Comparison of ENCODE assay signal across 10 cellular contexts in genomic region chr5:124411089-124411488, GRCh38.
DNase-seq lines count a peak whose midpoint lies in the region; ATAC-seq and TF ChIP-seq lines count a peak whose summit lies in the region.
"Had no signal": no experiment of that assay in that cellular context is flagged by ENCODE, and none has a peak within 500 bp of the region (broad histone marks: within the 10 kb centered on the region; RNA-seq: fewer than 3 reads in every experiment).

No MANE protein-coding gene starts in this region.

- no peaks in the 10 kb centered on the region for H3K79me2 ChIP-seq in DOHH2 (ENCODE audit: control insufficient read depth, low read length)

- peak overlapping the region; percentile 42 for H3K4me3 ChIP-seq in DOHH2 (ENCODE audit: low read length)
- no peak overlapping the region for H3K4me3 ChIP-seq in epithelial cell of esophagus (ENCODE audit: low read length)

- peaks cover 8% of the 10 kb centered on the region for H3K27me3 Mint-ChIP-seq in IgD-negative memory B cell
- peaks cover 0 to 5% of the 10 kb centered on the region in 2 donors for H3K27me3 Mint-ChIP-seq in natural killer cell treated with Interleukin-12 subunit alpha and Interleukin-12 subunit beta and Interleukin-15 and Interleukin-18, amount 100 ng/mL, for 72 hours
- H3K27me3 Mint-ChIP-seq: CD4-positive, CD25-positive, alpha-beta regulatory T cell had no signal

- ATAC-seq in GM21367 (IDR thresholded peaks at IDR 0.05; ENCODE audit: unreplicated experiment), result peak; percentile 28
- no peak for ATAC-seq in natural killer cell treated with Interleukin-12 subunit alpha and Interleukin-12 subunit beta and Interleukin-15 and Interleukin-18, amount 100 ng/mL, for 72 hours

- H3K27ac Mint-ChIP-seq in IgD-negative memory B cell, result peak overlapping the region in 1 of 3 donors; percentile 4
- no peak overlapping the region for H3K27ac Mint-ChIP-seq in natural killer cell treated with Interleukin-12 subunit alpha and Interleukin-12 subunit beta and Interleukin-15 and Interleukin-18, amount 100 ng/mL, for 72 hours
- H3K27ac Mint-ChIP-seq: CD4-positive, CD25-positive, alpha-beta regulatory T cell had no signal

- TF ChIP-seq CTCF in DOHH2 (IDR thresholded peaks at IDR 0.05; ENCODE audit: low read depth, low read length, poor library complexity, severe bottlenecking), result peak; percentile 14
- peak; percentile 14 for TF ChIP-seq CTCF in epithelial cell of esophagus (IDR thresholded peaks at IDR 0.05; ENCODE audit: insufficient read depth, low read depth, low read length, missing control alignments)

- no peaks in the 10 kb centered on the region for H3K27me3 ChIP-seq in DOHH2 (ENCODE audit: control insufficient read depth, low read length)

- peak overlapping the region; percentile 50 for H3K27ac ChIP-seq in DOHH2 (ENCODE audit: low read depth, low read length)

- no peaks in the 10 kb centered on the region for H3K9me2 ChIP-seq in DOHH2 (replicated peaks; ENCODE audit: control insufficient read depth, low read length)

- H3K9me3 ChIP-seq in DOHH2 (ENCODE audit: control insufficient read depth, insufficient read depth, low read length), result peaks cover 4% of the 10 kb centered on the region; the same call in 1 of the 2 replicates

- H3K4me3 Mint-ChIP-seq in IgD-negative memory B cell, result peak overlapping the region in 3 of 4 donors; percentile 14 to 75 (median 67)
- H3K4me3 Mint-ChIP-seq in natural killer cell treated with Interleukin-12 subunit alpha and Interleukin-12 subunit beta and Interleukin-15 and Interleukin-18, amount 100 ng/mL, for 72 hours, result no peak overlapping the region
- H3K4me3 Mint-ChIP-seq: CD4-positive, CD25-positive, alpha-beta regulatory T cell had no signal

- no peak for DNase-seq in epithelial cell of esophagus (ENCODE audit: low read depth)
- DNase-seq in natural killer cell treated with Interleukin-12 subunit alpha and Interleukin-12 subunit beta and Interleukin-15 and Interleukin-18, amount 100 ng/mL, for 72 hours (ENCODE audit: low spot score), result no peak
- no peak for DNase-seq in NCI-H82 (lab: John Stamatoyannopoulos, UW)
- no peak for DNase-seq in anterior cingulate cortex (lab: John Stamatoyannopoulos, UW)
- DNase-seq in T1000 (lab: John Stamatoyannopoulos, UW), result no peak
- DNase-seq: CD4-positive, CD25-positive, alpha-beta regulatory T cell; NCI-H226 had no signal

- H3K9me3 Mint-ChIP-seq in IgD-negative memory B cell, result peaks cover 0 to 2% (median 0%) of the 10 kb centered on the region in 3 donors
- peaks cover 3% of the 10 kb centered on the region for H3K9me3 Mint-ChIP-seq in natural killer cell treated with Interleukin-12 subunit alpha and Interleukin-12 subunit beta and Interleukin-15 and Interleukin-18, amount 100 ng/mL, for 72 hours

- peaks cover 15 to 26% (median 23%) of the 10 kb centered on the region in 3 donors for H3K4me1 Mint-ChIP-seq in IgD-negative memory B cell
- no peaks in the 10 kb centered on the region for H3K4me1 Mint-ChIP-seq in natural killer cell treated with Interleukin-12 subunit alpha and Interleukin-12 subunit beta and Interleukin-15 and Interleukin-18, amount 100 ng/mL, for 72 hours (ENCODE audit: low read depth in 2 of 2)
- H3K4me1 Mint-ChIP-seq: CD4-positive, CD25-positive, alpha-beta regulatory T cell had no signal

- H3K36me3 ChIP-seq in DOHH2 (ENCODE audit: control insufficient read depth, low read length), result no peaks in the 10 kb centered on the region

- H3F3A ChIP-seq in DOHH2 (ENCODE audit: control insufficient read depth, insufficient read depth), result 0 out of 2 replicates have a peak, but pooled peaks cover 2% of the 10 kb centered on the region

- H4K20me1 ChIP-seq in DOHH2 (ENCODE audit: control insufficient read depth, insufficient read depth, low read depth, low read length), result no peaks in the 10 kb centered on the region

- H3K36me3 Mint-ChIP-seq in IgD-negative memory B cell, result no peaks in the 10 kb centered on the region
- H3K36me3 Mint-ChIP-seq in natural killer cell treated with Interleukin-12 subunit alpha and Interleukin-12 subunit beta and Interleukin-15 and Interleukin-18, amount 100 ng/mL, for 72 hours, result no peaks in the 10 kb centered on the region
- H3K36me3 Mint-ChIP-seq: CD4-positive, CD25-positive, alpha-beta regulatory T cell had no signal

- peak overlapping the region; percentile 63 for H3K4me2 ChIP-seq in DOHH2 (ENCODE audit: low read length)

- peaks cover 23% of the 10 kb centered on the region for H3K4me1 ChIP-seq in DOHH2 (ENCODE audit: control insufficient read depth, low read length)
